Comparison of ENCODE assay signal across 8 cellular contexts in the genomic region with DNA sequence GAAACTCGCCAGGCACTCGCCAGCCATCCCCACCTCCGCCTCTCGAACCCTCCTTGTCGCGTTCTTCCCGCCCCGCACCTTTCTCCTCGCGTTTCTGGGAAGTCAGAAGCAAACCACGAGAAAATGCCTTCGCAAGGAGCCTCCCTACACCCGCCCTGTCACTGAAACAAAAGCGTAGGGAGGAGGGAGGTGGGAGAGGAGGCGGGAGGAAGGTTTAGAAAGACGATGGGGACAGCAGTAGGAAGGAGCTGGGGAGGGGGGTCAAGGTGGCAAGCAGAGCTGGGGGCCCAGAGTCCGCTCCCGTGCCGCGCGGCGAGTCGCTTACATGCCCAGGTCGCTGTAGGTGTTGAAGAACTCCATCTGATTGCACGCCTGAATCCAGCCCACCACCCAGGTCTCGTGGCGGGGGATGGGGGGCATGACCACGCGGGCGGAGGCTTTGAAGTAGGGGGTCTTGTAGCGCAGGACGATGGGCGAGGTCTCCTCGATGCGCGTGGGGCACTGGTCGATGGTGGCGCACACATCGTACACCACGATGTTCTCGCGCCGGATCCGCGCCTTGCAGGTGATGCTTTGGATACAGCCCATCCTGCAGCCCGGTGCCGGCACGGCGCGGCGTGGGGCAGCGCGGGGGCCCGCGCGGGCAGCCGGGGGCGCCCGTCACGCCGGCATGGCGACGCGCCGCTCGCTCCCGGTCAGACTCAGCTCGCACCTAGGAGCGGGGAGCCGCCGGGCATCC. TPM values are rescaled to one million over a fixed set of nuclear protein-coding genes. Genes with fewer than 3 reads are reported as not detected.
DNase-seq lines count a peak whose midpoint lies in the region; TF ChIP-seq lines count a peak whose summit lies in the region.

No MANE protein-coding gene starts in this region.

- peak overlapping the region; percentile 71 for H3K4me3 Mint-ChIP-seq in activated naive CD4-positive, alpha-beta T cell treated with anti-CD3 and anti-CD28 coated beads for 36 hours

- no peaks in the 10 kb centered on the region for H3K9me3 ChIP-seq in colonic mucosa
- H3K9me3 ChIP-seq in mesodermal cell (ENCODE audit: control insufficient read depth, low read length): no peaks in the 10 kb centered on the region

- H3K36me3 Mint-ChIP-seq in activated naive CD4-positive, alpha-beta T cell treated with anti-CD3 and anti-CD28 coated beads for 36 hours (ENCODE audit: low read depth): no peaks in the 10 kb centered on the region

- H3K27ac ChIP-seq in colonic mucosa: no peak overlapping the region
- H3K27ac ChIP-seq in mesodermal cell (ENCODE audit: low read depth, low read length, severe bottlenecking): no peak overlapping the region
- no peak overlapping the region for H3K27ac ChIP-seq in urinary bladder (ENCODE audit: low read depth)

- H3K4me1 ChIP-seq in colonic mucosa (peaks cover 5% of the 10 kb centered on the region), mesodermal cell (ENCODE audit: control insufficient read depth, insufficient read depth, low read length, poor library complexity, severe bottlenecking) (peaks cover 7% of the 10 kb centered on the region), urinary bladder (ENCODE audit: insufficient read depth) (no peaks in the 10 kb centered on the region)

- no peak for DNase-seq in activated naive CD4-positive, alpha-beta T cell treated with anti-CD3 and anti-CD28 coated beads for 36 hours
- DNase-seq in activated naive CD4-positive, alpha-beta T cell treated with Interleukin-2 at 50 U/mL for 16 hours: no peak
- DNase-seq in NCI-H526 treated with DMSO at 0.1 percent for 48 hours (lab: John Stamatoyannopoulos, UW) (peak; percentile 88), colonic mucosa (peak; percentile 22), NCI-H1092 (lab: John Stamatoyannopoulos, UW) (no peak), HK-2 (ENCODE audit: unreplicated experiment) (no peak)

- peaks cover 28% of the 10 kb centered on the region for H3K4me1 Mint-ChIP-seq in activated naive CD4-positive, alpha-beta T cell treated with anti-CD3 and anti-CD28 coated beads for 36 hours (ENCODE audit: low read depth)

- no peak overlapping the region for H3K27ac Mint-ChIP-seq in activated naive CD4-positive, alpha-beta T cell treated with anti-CD3 and anti-CD28 coated beads for 36 hours

- 0 to 1% methylated on average over 39 to 53 of the region's 71 CpGs for WGBS in mesodermal cell (ENCODE audit: insufficient coverage in 2 of 2), 2 experiments
- WGBS in urinary bladder: under 1% methylated on average over 71 of the region's 71 CpGs

- peaks cover 61% of the 10 kb centered on the region for H3K27me3 Mint-ChIP-seq in activated naive CD4-positive, alpha-beta T cell treated with anti-CD3 and anti-CD28 coated beads for 36 hours (ENCODE audit: low read depth)

- H3K27me3 ChIP-seq in colonic mucosa: peaks cover 7% of the 10 kb centered on the region

- no peaks in the 10 kb centered on the region for H3K9me3 Mint-ChIP-seq in activated naive CD4-positive, alpha-beta T cell treated with anti-CD3 and anti-CD28 coated beads for 36 hours

- H3K36me3 ChIP-seq in colonic mucosa: no peaks in the 10 kb centered on the region
- no peaks in the 10 kb centered on the region for H3K36me3 ChIP-seq in mesodermal cell (ENCODE audit: control insufficient read depth, insufficient read depth, low read length)
- H3K36me3 ChIP-seq in urinary bladder (ENCODE audit: insufficient read depth): no peaks in the 10 kb centered on the region

- H3K9ac ChIP-seq in colonic mucosa (ENCODE audit: low read depth in 2 of 2, low read length in 2 of 2): no peak overlapping the region

- H3K4me3 ChIP-seq in colonic mucosa: peak overlapping the region; percentile 37
- peak overlapping the region; percentile 46 for H3K4me3 ChIP-seq in mesodermal cell (ENCODE audit: extremely low read depth, insufficient read depth, low read length, poor library complexity, severe bottlenecking)
- H3K4me3 ChIP-seq in urinary bladder (ENCODE audit: low read depth, low read length): peak overlapping the region; percentile 81

- no peak for TF ChIP-seq CTCF in colonic mucosa (IDR thresholded peaks at IDR 0.05)

- intact Hi-C loops in activated naive CD4-positive, alpha-beta T cell treated with anti-CD3 and anti-CD28 coated beads for 36 hours (cut with micrococcal nuclease): loop anchor here (2.0 to 10.0 kb wide), 7 partner anchors 239 to 791 kb away; partner anchors contain the start of genes ALDH9A1 and TMCO1
- intact Hi-C loops in colonic mucosa (cut with DNase I): loop anchor here (10.0 kb wide), 1 partner anchor 231 kb away; no protein-coding TSS in a partner anchor

- CTCF ChIA-PET in activated naive CD4-positive, alpha-beta T cell treated with anti-CD3 and anti-CD28 coated beads for 36 hours (lab: Charles Lee): no interaction called here

RNA-seq across cellular contexts. Expression of gene FAM78B, which starts 1.0 kb away (rescaled TPM):
- under 1 TPM in 1 of 2 experiments, not detected in 1; 0.24 TPM for total RNA-seq in activated naive CD4-positive, alpha-beta T cell treated with anti-CD3 and anti-CD28 coated beads for 36 hours
- 1 to 10 TPM in 1 of 2 donors, under 1 TPM in 1; 0.69 to 1.2 TPM for total RNA-seq in colonic mucosa
- 1.3 TPM for polyA plus RNA-seq in mesodermal cell (2013, experiment 1 of 2)
- 1.1 TPM for polyA plus RNA-seq in mesodermal cell (2013, experiment 2 of 2)
- 1.1 TPM for total RNA-seq in urinary bladder
- polyA plus RNA-seq in urinary bladder: 1.4 TPM

Comparison
In these comparisons a context has a peak if more than half of its experiments do, and no peak if none do; other contexts are left out.
1. DNase-seq: peak in NCI-H526 treated with DMSO at 0.1 percent for 48 hours (single experiment) and colonic mucosa (single experiment); none in activated naive CD4-positive, alpha-beta T cell treated with anti-CD3 and anti-CD28 coated beads for 36 hours (single experiment), activated naive CD4-positive, alpha-beta T cell treated with Interleukin-2 at 50 U/mL for 16 hours (single experiment), NCI-H1092 (single experiment) and HK-2 (single experiment).
2. Peak in every context shown above with its lines, with median percentiles within 50 percentile points of each other: H3K4me3 ChIP-seq.